Comparison of ENCODE assay signal across 8 cellular contexts in genomic region chr1:108963052-108963686, GRCh38. TPM values are rescaled to one million over a fixed set of nuclear protein-coding genes. Genes with fewer than 3 reads are reported as not detected.
DNase-seq lines count a peak whose midpoint lies in the region; ATAC-seq lines count a peak whose summit lies in the region.

TSS of gene CLCC1 (minus strand) at chr1:108963484. CDS start at chr1:108950437, 13,047 bp downstream.

- intact Hi-C loops in naive thymus-derived CD4-positive, alpha-beta T cell (cut with micrococcal nuclease): loop anchor here (1.0 to 10.0 kb wide), 19 partner anchors 79 to 1376 kb away; partner anchors contain the start of genes PRPF38B (in 2 of the 2), PSMA5 (in 2 of the 2), STRIP1 (in 2 of the 2) and STXBP3 (in 2 of the 2)

- peak; percentile 92 for ATAC-seq in GM21825 (IDR thresholded peaks at IDR 0.05; ENCODE audit: unreplicated experiment)
- ATAC-seq in naive thymus-derived CD4-positive, alpha-beta T cell: peak; percentile 97
- ATAC-seq in stimulated activated naive B cell treated with anti-CD40 and anti-IgM and Interleukin-4, amounts not matched to agents 10 μg/mL and 1 μg/mL and 100 μg/mL, for 72 hours (replicated peaks): peak; percentile 96

- no peaks in the 10 kb centered on the region for H3K36me3 ChIP-seq in naive thymus-derived CD4-positive, alpha-beta T cell (ENCODE audit: control insufficient read depth in 2 of 3, insufficient read depth in 3 of 3, low read length in 3 of 3)

- no peaks in the 10 kb centered on the region for H3K9me3 ChIP-seq in naive thymus-derived CD4-positive, alpha-beta T cell (ENCODE audit: control insufficient read depth in 2 of 3, low read length in 3 of 3)

- CTCF ChIA-PET in naive thymus-derived CD4-positive, alpha-beta T cell (lab: Charles Lee): interaction anchor here (0.6 kb wide), 2 partner anchors 76 to 883 kb away, joined by 3 read pairs; no protein-coding TSS in a partner anchor

- peak; percentile 88 for DNase-seq in DMS79 treated with DMSO at 0.1 percent for 48 hours (lab: John Stamatoyannopoulos, UW)
- DNase-seq in Kasumi-1 (lab: John Stamatoyannopoulos, UW): peak; percentile 89 to 92
- peak; percentile 92 for DNase-seq in RPMI7951 (ENCODE audit: low read depth)
- peak; percentile 83 to 84 for DNase-seq in activated T-helper 1 cell treated with anti-CD3 and anti-CD28 coated beads, Interleukin-2, amount 50 U/mL, for 16 hours (ENCODE audit: low read depth in 1 of 2, low spot score in 1 of 2)
- DNase-seq in fibroblast of gingiva (ENCODE audit: low read depth): peak; percentile 89
- DNase-seq in naive thymus-derived CD4-positive, alpha-beta T cell: peak; percentile 78 to 92 (median 89)
- peak; percentile 90 for DNase-seq in stimulated activated naive B cell treated with anti-CD40 and anti-IgM and Interleukin-4, amounts not matched to agents 10 μg/mL and 1 μg/mL and 100 μg/mL, for 72 hours

- H3K27me3 Mint-ChIP-seq in naive thymus-derived CD4-positive, alpha-beta T cell: peaks cover 0 to 15% (median 0%) of the 10 kb centered on the region in 5 donors
- no peaks in the 10 kb centered on the region for H3K27me3 Mint-ChIP-seq in stimulated activated naive B cell treated with anti-CD40 and anti-IgM and Interleukin-4, amounts not matched to agents 10 μg/mL and 1 μg/mL and 100 μg/mL, for 72 hours

- peaks cover 0 to 2% (median 0%) of the 10 kb centered on the region in 11 donors for H3K9me3 Mint-ChIP-seq in naive thymus-derived CD4-positive, alpha-beta T cell
- H3K9me3 Mint-ChIP-seq in stimulated activated naive B cell treated with anti-CD40 and anti-IgM and Interleukin-4, amounts not matched to agents 10 μg/mL and 1 μg/mL and 100 μg/mL, for 72 hours: no peaks in the 10 kb centered on the region

- H3K4me3 Mint-ChIP-seq in naive thymus-derived CD4-positive, alpha-beta T cell: peak within 1 kb of the TSS; percentile 87 to 94 (median 90)
- peak within 1 kb of the TSS; percentile 92 to 95 for H3K4me3 Mint-ChIP-seq in stimulated activated naive B cell treated with anti-CD40 and anti-IgM and Interleukin-4, amounts not matched to agents 10 μg/mL and 1 μg/mL and 100 μg/mL, for 72 hours

- H3K4me1 ChIP-seq in naive thymus-derived CD4-positive, alpha-beta T cell (ENCODE audit: control insufficient read depth in 2 of 2, insufficient read depth in 2 of 2, low read length in 2 of 2): peaks cover 11 to 16% of the 10 kb centered on the region in 2 donors

- peak within 1 kb of the TSS; percentile 76 for H3K4me3 ChIP-seq in naive thymus-derived CD4-positive, alpha-beta T cell (ENCODE audit: low read length)

- H3K36me3 Mint-ChIP-seq in naive thymus-derived CD4-positive, alpha-beta T cell: peaks cover 0 to 22% (median 20%) of the 10 kb centered on the region in 5 donors
- peaks cover 4 to 17% of the 10 kb centered on the region in 2 donors for H3K36me3 Mint-ChIP-seq in stimulated activated naive B cell treated with anti-CD40 and anti-IgM and Interleukin-4, amounts not matched to agents 10 μg/mL and 1 μg/mL and 100 μg/mL, for 72 hours

- H3K27ac Mint-ChIP-seq in naive thymus-derived CD4-positive, alpha-beta T cell: peak within 1 kb of the TSS; percentile 78 to 97 (median 92)
- H3K27ac Mint-ChIP-seq in stimulated activated naive B cell treated with anti-CD40 and anti-IgM and Interleukin-4, amounts not matched to agents 10 μg/mL and 1 μg/mL and 100 μg/mL, for 72 hours: peak within 1 kb of the TSS; percentile 98

- H3K4me1 Mint-ChIP-seq in naive thymus-derived CD4-positive, alpha-beta T cell: peaks cover 21 to 48% (median 37%) of the 10 kb centered on the region in 7 donors
- H3K4me1 Mint-ChIP-seq in stimulated activated naive B cell treated with anti-CD40 and anti-IgM and Interleukin-4, amounts not matched to agents 10 μg/mL and 1 μg/mL and 100 μg/mL, for 72 hours: peaks cover 11 to 24% of the 10 kb centered on the region in 2 donors

- no peaks in the 10 kb centered on the region for H3K27me3 ChIP-seq in naive thymus-derived CD4-positive, alpha-beta T cell (ENCODE audit: control insufficient read depth in 2 of 2, insufficient read depth in 2 of 2, low read length in 2 of 2)

- peak within 1 kb of the TSS; percentile 85 for H3K27ac ChIP-seq in naive thymus-derived CD4-positive, alpha-beta T cell (ENCODE audit: low read depth, low read length)

- POLR2A ChIA-PET in naive thymus-derived CD4-positive, alpha-beta T cell (lab: Charles Lee): interaction anchor here (0.6 to 2.7 kb wide), 13 partner anchors 8 to 1073 kb away, joined by 3 to 13 read pairs (median 5); partner anchors contain the start of genes PRPF38B, TAF13 and WDR47

RNA-seq across cellular contexts. Expression of gene CLCC1, which starts in this region (rescaled TPM):
- 23.6 and 24.3 TPM in 2 replicates for total RNA-seq in RPMI7951 (2014; rRNA removed; shearing (Covaris generic))
- 10 to 100 TPM; 15.4 to 34.6 (median 25.2) TPM for total RNA-seq in naive thymus-derived CD4-positive, alpha-beta T cell
- polyA plus RNA-seq in naive thymus-derived CD4-positive, alpha-beta T cell: 10 to 100 TPM; 13.9 to 16.3 TPM

Comparison
In these comparisons a context has a peak if more than half of its experiments do, and no peak if none do; other contexts are left out.
1. Peak in every context shown above with its lines: DNase-seq, ATAC-seq, H3K4me3 ChIP-seq and H3K27ac ChIP-seq.